ENCODE assay signal across 8 cellular contexts in genomic region chr17:50721194-50722010, GRCh38. TPM values are rescaled to one million over a fixed set of nuclear protein-coding genes. Genes with fewer than 3 reads are reported as not detected.
A peak's percentile ranks its signal among the peaks of the same experiment; 100 is the strongest.
DNase-seq lines count a peak whose midpoint lies in the region; ATAC-seq and TF ChIP-seq lines count a peak whose summit lies in the region.

No MANE protein-coding gene starts in this region.

- H3K4me3 ChIP-seq in fibroblast of the aortic adventitia (ENCODE audit: low read depth, low read length), result peak overlapping the region; percentile 88
- H3K4me3 ChIP-seq in skeletal muscle tissue (ENCODE audit: low read length in 3 of 3), result peak overlapping the region; percentile 83 to 93 (median 90)

- peaks cover 29% of the 10 kb centered on the region for H3K4me1 Mint-ChIP-seq in activated naive CD4-positive, alpha-beta T cell treated with anti-CD3 and anti-CD28 coated beads, Interleukin-2, amount 10 ng/mL, durations not matched to agents 7 days and 5 days
- peaks cover 21% of the 10 kb centered on the region for H3K4me1 Mint-ChIP-seq in T-helper 2 cell treated with Interferon-gamma antibody and Interleukin-4, amounts not matched to agents 5 μg/mL and 100 μg/mL, for 36 hours (ENCODE audit: low read depth)

- no peak overlapping the region for H3K27ac ChIP-seq in skeletal muscle tissue (ENCODE audit: low read depth, low read length)

- no peaks in the 10 kb centered on the region for H3K27me3 ChIP-seq in skeletal muscle tissue (ENCODE audit: control insufficient read depth in 3 of 3, insufficient read depth in 3 of 3, low read length in 3 of 3)

- H3K36me3 ChIP-seq in skeletal muscle tissue (ENCODE audit: control insufficient read depth in 3 of 3, insufficient read depth in 3 of 3, low read length in 3 of 3), result no peaks in the 10 kb centered on the region

- peaks cover 14% of the 10 kb centered on the region for H3K36me3 Mint-ChIP-seq in activated naive CD4-positive, alpha-beta T cell treated with anti-CD3 and anti-CD28 coated beads, Interleukin-2, amount 10 ng/mL, durations not matched to agents 7 days and 5 days
- H3K36me3 Mint-ChIP-seq in T-helper 2 cell treated with Interferon-gamma antibody and Interleukin-4, amounts not matched to agents 5 μg/mL and 100 μg/mL, for 36 hours (ENCODE audit: low read depth), result peaks cover 19% of the 10 kb centered on the region

- no peaks in the 10 kb centered on the region for H3K9me3 ChIP-seq in skeletal muscle tissue (ENCODE audit: control insufficient read depth in 3 of 3, low read length in 3 of 3)

- no peak for DNase-seq in activated naive CD4-positive, alpha-beta T cell treated with anti-CD3 and anti-CD28 coated beads, Interleukin-2, amount 10 ng/mL, durations not matched to agents 7 days and 5 days
- no peak for DNase-seq in activated naive CD4-positive, alpha-beta T cell treated with Interleukin-2 at 50 U/mL for 16 hours
- no peak for DNase-seq in T-helper 2 cell treated with Interferon-gamma antibody and Interleukin-4, amounts not matched to agents 5 μg/mL and 100 μg/mL, for 36 hours (ENCODE audit: low spot score)
- DNase-seq in fibroblast of the aortic adventitia (ENCODE audit: low read depth) (no peak), nucleus accumbens (lab: John Stamatoyannopoulos, UW) (no peak), EL (no peak)

- no peak for TF ChIP-seq CTCF in fibroblast of the aortic adventitia (IDR thresholded peaks at IDR 0.05; ENCODE audit: insufficient read depth, low read length)

- peak overlapping the region; percentile 81 for H3K4me3 Mint-ChIP-seq in activated naive CD4-positive, alpha-beta T cell treated with anti-CD3 and anti-CD28 coated beads, Interleukin-2, amount 10 ng/mL, durations not matched to agents 7 days and 5 days
- H3K4me3 Mint-ChIP-seq in T-helper 2 cell treated with Interferon-gamma antibody and Interleukin-4, amounts not matched to agents 5 μg/mL and 100 μg/mL, for 36 hours, result peak overlapping the region; percentile 95

- CTCF ChIA-PET in activated naive CD4-positive, alpha-beta T cell treated with anti-CD3 and anti-CD28 coated beads, Interleukin-2, amount 10 ng/mL, durations not matched to agents 7 days and 5 days (lab: Charles Lee), result interaction anchor here (1.9 kb wide), 1 partner anchor 12 kb away, joined by 4 read pairs; no protein-coding TSS in a partner anchor

- no peaks in the 10 kb centered on the region for H3K9me3 Mint-ChIP-seq in activated naive CD4-positive, alpha-beta T cell treated with anti-CD3 and anti-CD28 coated beads, Interleukin-2, amount 10 ng/mL, durations not matched to agents 7 days and 5 days
- no peaks in the 10 kb centered on the region for H3K9me3 Mint-ChIP-seq in T-helper 2 cell treated with Interferon-gamma antibody and Interleukin-4, amounts not matched to agents 5 μg/mL and 100 μg/mL, for 36 hours

- peaks cover 21 to 50% (median 40%) of the 10 kb centered on the region in 3 donors for H3K4me1 ChIP-seq in skeletal muscle tissue (ENCODE audit: control insufficient read depth in 3 of 3, insufficient read depth in 3 of 3, low read length in 3 of 3)

- peak overlapping the region; percentile 96 to 98 (median 97) for H3K9ac ChIP-seq in skeletal muscle tissue (ENCODE audit: low read depth in 1 of 3, low read length in 3 of 3)

- no peak for ATAC-seq in GM19324 (IDR thresholded peaks at IDR 0.05; ENCODE audit: low FRiP score, unreplicated experiment)

- H3K27ac Mint-ChIP-seq in activated naive CD4-positive, alpha-beta T cell treated with anti-CD3 and anti-CD28 coated beads, Interleukin-2, amount 10 ng/mL, durations not matched to agents 7 days and 5 days, result peak overlapping the region; percentile 98
- H3K27ac Mint-ChIP-seq in T-helper 2 cell treated with Interferon-gamma antibody and Interleukin-4, amounts not matched to agents 5 μg/mL and 100 μg/mL, for 36 hours, result peak overlapping the region; percentile 98

- no peaks in the 10 kb centered on the region for H3K27me3 Mint-ChIP-seq in activated naive CD4-positive, alpha-beta T cell treated with anti-CD3 and anti-CD28 coated beads, Interleukin-2, amount 10 ng/mL, durations not matched to agents 7 days and 5 days
- H3K27me3 Mint-ChIP-seq in T-helper 2 cell treated with Interferon-gamma antibody and Interleukin-4, amounts not matched to agents 5 μg/mL and 100 μg/mL, for 36 hours (ENCODE audit: low read depth), result no peaks in the 10 kb centered on the region

RNA-seq across cellular contexts. Expression of gene LUC7L3, which starts 2.0 kb away (rescaled TPM):
- total RNA-seq in fibroblast of the aortic adventitia (ENCODE audit: low replicate concordance) (30.2 and 125 TPM in 2 replicates), skeletal muscle tissue (32.4 TPM)

RNA-seq across cellular contexts. Expression of gene ANKRD40, which starts 13.7 kb away (rescaled TPM):
- 36.1 and 51.6 TPM in 2 replicates for total RNA-seq in fibroblast of the aortic adventitia (ENCODE audit: low replicate concordance)
- total RNA-seq in skeletal muscle tissue, result 28.7 TPM

RNA-seq across cellular contexts. Expression of gene ANKRD40CL, which starts 45.9 kb away (rescaled TPM):
- not detected in 2 replicates for total RNA-seq in fibroblast of the aortic adventitia (ENCODE audit: low replicate concordance)
- total RNA-seq in skeletal muscle tissue, result not detected
